Comparison of ENCODE assay signal across 9 cellular contexts in the genomic region with DNA sequence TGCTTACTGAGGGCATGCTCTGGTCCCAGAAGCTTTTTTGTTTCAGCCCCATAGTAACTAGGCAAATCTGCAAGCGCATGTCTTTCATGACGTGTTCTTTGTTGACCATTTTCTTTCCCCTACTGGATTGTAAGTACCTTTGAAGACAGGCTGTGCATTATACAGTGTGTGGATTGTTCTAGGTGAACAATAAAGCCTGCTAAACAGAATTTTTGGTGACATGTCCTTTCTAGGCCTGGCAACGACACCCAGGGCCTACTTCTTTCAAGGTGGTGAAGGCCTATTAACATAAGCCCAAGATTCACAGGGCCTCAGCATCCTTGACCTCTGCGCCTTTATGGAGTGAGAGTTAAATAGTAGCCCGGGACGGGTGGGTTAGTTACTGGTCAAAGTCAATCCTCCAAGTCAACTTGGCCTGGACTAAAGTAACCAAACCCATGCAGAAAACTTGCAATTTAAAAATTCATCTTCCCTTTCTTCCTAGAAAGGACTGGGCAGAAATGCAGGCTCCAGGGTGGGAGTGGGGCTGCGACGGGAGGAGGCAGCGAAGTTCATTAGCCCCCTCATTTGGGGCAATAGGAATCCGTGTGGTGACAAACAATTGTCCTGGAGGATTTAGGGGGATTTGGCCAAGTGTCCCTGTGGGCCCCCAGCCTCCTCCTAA. TPM values are rescaled to one million over a fixed set of nuclear protein-coding genes. Genes with fewer than 3 reads are reported as not detected.
DNase-seq lines count a peak whose midpoint lies in the region; ATAC-seq and TF ChIP-seq lines count a peak whose summit lies in the region.
"Had no signal": no experiment of that assay in that cellular context is flagged by ENCODE, and none has a peak within 500 bp of the region (broad histone marks: within the 10 kb centered on the region; RNA-seq: fewer than 3 reads in every experiment).

No MANE protein-coding gene starts in this region.

- H3K36me3 ChIP-seq in Loucy (ENCODE audit: insufficient read depth, low read length) = no peaks in the 10 kb centered on the region
- peaks cover 0 to 5% of the 10 kb centered on the region in 2 donors for H3K36me3 ChIP-seq in duodenal mucosa (ENCODE audit: control insufficient read depth in 1 of 2, insufficient read depth in 2 of 2, low read length in 2 of 2)
- H3K36me3 ChIP-seq in neural cell (ENCODE audit: insufficient read depth, low read length) = no peaks in the 10 kb centered on the region

- peak overlapping the region; percentile 89 for H3K4me3 ChIP-seq in Loucy (ENCODE audit: low read length, poor library complexity, severe bottlenecking)
- H3K4me3 ChIP-seq in duodenal mucosa (ENCODE audit: low read depth in 1 of 2, low read length in 2 of 2) = peak overlapping the region; percentile 67 to 87
- peak overlapping the region; percentile 84 for H3K4me3 ChIP-seq in neural cell (ENCODE audit: low read length)

- CTCF ChIA-PET in CD4-positive, alpha-beta T cell (lab: Charles Lee) = no interaction called here

- H2AFZ ChIP-seq in Loucy (ENCODE audit: low read length) = no peak overlapping the region
- no peak overlapping the region for H2AFZ ChIP-seq in neural cell (ENCODE audit: low read depth, low read length)

- peaks cover 4% of the 10 kb centered on the region for H3K27me3 Mint-ChIP-seq in CD4-positive, alpha-beta T cell

- intact Hi-C loops in CD4-positive, alpha-beta T cell (cut with DNase I, micrococcal nuclease) = loop anchor here (2.0 to 5.0 kb wide), 2 partner anchors 268 to 269 kb away; no protein-coding TSS in a partner anchor
- intact Hi-C loops in head of caudate nucleus (cut with DNase I) = no loop called here

- peak overlapping the region; percentile 92 for H3K4me3 Mint-ChIP-seq in CD4-positive, alpha-beta T cell

- no peaks in the 10 kb centered on the region for H3F3A ChIP-seq in Loucy (ENCODE audit: low read depth)
- H3F3A ChIP-seq in neural cell (ENCODE audit: insufficient read depth, low read length, poor library complexity, severe bottlenecking) = peaks cover 5% of the 10 kb centered on the region

- no peak for DNase-seq in CD4-positive, alpha-beta T cell
- no peak for DNase-seq in GM13977 (ENCODE audit: low spot score)
- DNase-seq in head of caudate nucleus = no peak
- no peak for DNase-seq in HK-2 (ENCODE audit: unreplicated experiment)
- no peak for DNase-seq in stimulated activated CD4-positive, alpha-beta T cell treated with anti-CD3 and anti-CD28 coated beads, Interleukin-4, amount 100 ng/mL, for 4 hours

- H3K4me2 ChIP-seq in Loucy (ENCODE audit: low read depth, low read length, poor library complexity, severe bottlenecking) (peak overlapping the region; percentile 99), neural cell (ENCODE audit: low read length) (no peak overlapping the region)

- H3K27me3 ChIP-seq in CD4-positive, alpha-beta T cell (ENCODE audit: control insufficient read depth, insufficient read depth, low read length) = no peaks in the 10 kb centered on the region
- no peaks in the 10 kb centered on the region for H3K27me3 ChIP-seq in Loucy (ENCODE audit: insufficient read depth, low read length, poor library complexity, severe bottlenecking)
- no peaks in the 10 kb centered on the region for H3K27me3 ChIP-seq in duodenal mucosa (ENCODE audit: control insufficient read depth in 1 of 2, insufficient read depth in 2 of 2, low read length in 2 of 2)
- H3K27me3 ChIP-seq in neural cell (ENCODE audit: insufficient read depth, low read depth, low read length) = peaks cover 12% of the 10 kb centered on the region

- H3K27ac ChIP-seq in CD4-positive, alpha-beta T cell (ENCODE audit: low read depth, low read length) = no peak overlapping the region
- H3K27ac ChIP-seq in duodenal mucosa (ENCODE audit: low read depth, low read length) (no peak overlapping the region), neural cell (ENCODE audit: low read length) (no peak overlapping the region)

- H3K4me1 Mint-ChIP-seq in CD4-positive, alpha-beta T cell (ENCODE audit: low read depth) = peaks cover 4% of the 10 kb centered on the region

- peaks cover 5% of the 10 kb centered on the region for H3K4me1 ChIP-seq in Loucy (ENCODE audit: insufficient read depth, low read length, poor library complexity, severe bottlenecking)
- peaks cover 0 to 5% of the 10 kb centered on the region in 2 donors for H3K4me1 ChIP-seq in duodenal mucosa (ENCODE audit: control insufficient read depth in 1 of 2, insufficient read depth in 2 of 2, low read length in 2 of 2)

- in situ Hi-C loops in GM13977 (cut with MboI; ENCODE audit: low pct_unique_long_range_greater_than_20kb, low sequenced_read_pairs, unreplicated experiment) = no loop called here

- H4K20me1 ChIP-seq in Loucy (ENCODE audit: insufficient read depth, low read length, poor library complexity, severe bottlenecking) (no peaks in the 10 kb centered on the region), neural cell (ENCODE audit: insufficient read depth) (no peaks in the 10 kb centered on the region)

- no peaks in the 10 kb centered on the region for H3K9me3 Mint-ChIP-seq in CD4-positive, alpha-beta T cell

- POLR2A ChIA-PET in CD4-positive, alpha-beta T cell (lab: Charles Lee) = no interaction called here

- H3K9me3 ChIP-seq in CD4-positive, alpha-beta T cell (ENCODE audit: control insufficient read depth, low read length) = no peaks in the 10 kb centered on the region
- H3K9me3 ChIP-seq in Loucy (ENCODE audit: insufficient read depth, low read depth, low read length) = no peaks in the 10 kb centered on the region
- H3K9me3 ChIP-seq in duodenal mucosa (ENCODE audit: control insufficient read depth in 1 of 2, low read length in 2 of 2) = no peaks in the 10 kb centered on the region
- no peaks in the 10 kb centered on the region for H3K9me3 ChIP-seq in neural cell (ENCODE audit: low read length)

- no peak for ATAC-seq in CD4-positive, alpha-beta T cell (ENCODE audit: poor library complexity)

- H3K79me2 ChIP-seq in Loucy (ENCODE audit: insufficient read depth, low read length) (no peaks in the 10 kb centered on the region), neural cell (replicated peaks; ENCODE audit: insufficient read depth, low read length) (no peaks in the 10 kb centered on the region)

- H3K9ac ChIP-seq in Loucy (ENCODE audit: low read depth, low read length, poor library complexity, severe bottlenecking) (peak overlapping the region; percentile 76), duodenal mucosa (ENCODE audit: low read depth in 1 of 2, low read length in 2 of 2) (no peak overlapping the region), neural cell (ENCODE audit: low read length) (peak overlapping the region; percentile 55)

- TF ChIP-seq RAD21 in neural cell (conservative IDR thresholded peaks at IDR 0.05) = no peak

- no peaks in the 10 kb centered on the region for H3K9me2 ChIP-seq in Loucy (replicated peaks; ENCODE audit: low read depth, low read length)
- H3K9me2 ChIP-seq in neural cell (ENCODE audit: insufficient read depth, low read length) = no peaks in the 10 kb centered on the region

- no peak for TF ChIP-seq EP300 in neural cell (conservative IDR thresholded peaks at IDR 0.05; ENCODE audit: poor library complexity, severe bottlenecking)

- peaks cover 11% of the 10 kb centered on the region for H3K36me3 Mint-ChIP-seq in CD4-positive, alpha-beta T cell (ENCODE audit: low read depth)

- H3K27ac Mint-ChIP-seq in CD4-positive, alpha-beta T cell = no peak overlapping the region

- no peak for TF ChIP-seq CTCF in CD4-positive, alpha-beta T cell (IDR thresholded peaks at IDR 0.05)
- TF ChIP-seq CTCF in Loucy (conservative IDR thresholded peaks at IDR 0.05; ENCODE audit: low read length) (no peak), neural cell (IDR thresholded peaks at IDR 0.05; ENCODE audit: poor library complexity, severe bottlenecking) (no peak), GM13977 (IDR thresholded peaks at IDR 0.05; ENCODE audit: extremely low read depth, insufficient read depth, missing control alignments) (no peak)

TF ChIP-seq in neural cell, 6 proteins besides CTCF, POLR2A, EP300 and RAD21:
- TF ChIP-seq REST (IDR thresholded peaks at IDR 0.05; ENCODE audit: borderline replicate concordance) (no peak), MXI1 (conservative IDR thresholded peaks at IDR 0.05; ENCODE audit: poor library complexity, severe bottlenecking) (no peak), POLR2AphosphoS5 (IDR thresholded peaks at IDR 0.05) (no peak), EZH2 (IDR thresholded peaks at IDR 0.05; ENCODE audit: borderline replicate concordance, insufficient read depth, low read length, poor library complexity, severe bottlenecking) (no peak), TAF1 (IDR thresholded peaks at IDR 0.05; ENCODE audit: low read depth) (no peak), SMC3 (conservative IDR thresholded peaks at IDR 0.05; ENCODE audit: poor library complexity) (no peak)

RNA-seq across cellular contexts. Expression of gene TRIM71, which starts 37.6 kb away (rescaled TPM):
- under 1 TPM in 1 of 2 experiments, not detected in 1; 0.03 TPM for total RNA-seq in CD4-positive, alpha-beta T cell
- polyA plus RNA-seq in neural cell = 3.7 and 4.0 TPM in 2 replicates
- 10.0 and 13.0 TPM in 2 replicates for polyA minus RNA-seq in neural cell
- total RNA-seq: T-helper 2 cell treated with Interferon-gamma antibody and Interleukin-4, amounts not matched to agents 100 ng/mL and 5 ng/mL, for 36 hours had no signal

Comparison
In these comparisons a context has a peak if more than half of its experiments do, and no peak if none do; other contexts are left out.
1. H3K9ac ChIP-seq: peak in Loucy (single experiment) and neural cell (single experiment); none in duodenal mucosa (0 of 2).
2. Peak in every context shown above with its lines, with median percentiles within 50 percentile points of each other: H3K4me3 ChIP-seq.